ENCODE assay signal across 1 cellular context in genomic region chr1:92544756-92545165, GRCh38.
TF ChIP-seq lines count a peak whose summit lies in the region.

No MANE protein-coding gene starts in this region.

TF ChIP-seq in K562, 482 proteins besides CTCF, POLR2A, EP300 and RAD21 (continues in another document):
- TF ChIP-seq ZNF551 (CRISPR knock-in tag; IDR thresholded peaks at IDR 0.05) (no peak), SMAD4 (CRISPR knock-in tag; conservative IDR thresholded peaks at IDR 0.05) (peak; percentile 98), E4F1 (CRISPR knock-in tag; IDR thresholded peaks at IDR 0.05; ENCODE audit: borderline replicate concordance) (no peak), ZNF23 (CRISPR knock-in tag; IDR thresholded peaks at IDR 0.05) (peak; percentile 67), MXI1 (IDR thresholded peaks at IDR 0.05; ENCODE audit: low read depth, low read length) (peak; percentile 54; the same call in 1 of the 2 replicates), BDP1 (IDR thresholded peaks at IDR 0.05; ENCODE audit: insufficient read depth, insufficient read length) (no peak), PHF21A (IDR thresholded peaks at IDR 0.05; ENCODE audit: borderline replicate concordance, low read depth) (no peak), ETS1 (conservative IDR thresholded peaks at IDR 0.05; ENCODE audit: control insufficient read depth, low read depth, low read length) (no peak), ZNF311 (CRISPR knock-in tag; IDR thresholded peaks at IDR 0.05) (peak; percentile 93; the same call in 1 of the 2 replicates), SUPT5H (IDR thresholded peaks at IDR 0.05) (no peak), ZEB2 (IDR thresholded peaks at IDR 0.05) (peak; percentile 93), YBX1 (IDR thresholded peaks at IDR 0.05) (no peak), MAFK (IDR thresholded peaks at IDR 0.05; ENCODE audit: low read length) (no peak), PTRF (tag; IDR thresholded peaks at IDR 0.05) (no peak), RBBP5 (IDR thresholded peaks at IDR 0.05; ENCODE audit: borderline replicate concordance, insufficient read depth, low read length, poor library complexity, severe bottlenecking) (no peak), TFAP4 (CRISPR knock-in tag; IDR thresholded peaks at IDR 0.05; ENCODE audit: borderline replicate concordance) (peak; percentile 37; the same call in 1 of the 2 replicates), KDM4B (IDR thresholded peaks at IDR 0.05; ENCODE audit: borderline replicate concordance in 2 of 2, low read depth in 1 of 2) (no peak), CHAMP1 (IDR thresholded peaks at IDR 0.05) (peak; percentile 98), ESRRA (IDR thresholded peaks at IDR 0.05; ENCODE audit: borderline replicate concordance, low read depth) (peak; percentile 99; the same call in 1 of the 2 replicates), DDX20 (tag; IDR thresholded peaks at IDR 0.05; ENCODE audit: low read depth) (peak; percentile 62; the same call in 1 of the 2 replicates), LCOR (CRISPR knock-in tag; IDR thresholded peaks at IDR 0.05) (peak; percentile 92), ZNF324 (CRISPR knock-in tag; IDR thresholded peaks at IDR 0.05) (no peak), ZNF76 (CRISPR knock-in tag; IDR thresholded peaks at IDR 0.05; ENCODE audit: borderline replicate concordance) (peak; percentile 90; the same call in 1 of the 2 replicates), ZNF655 (CRISPR knock-in tag; IDR thresholded peaks at IDR 0.05) (no peak), SREBF2 (CRISPR knock-in tag; IDR thresholded peaks at IDR 0.05) (no peak), CREB3 (tag; conservative IDR thresholded peaks at IDR 0.05; ENCODE audit: low read depth) (peak; percentile 90), ARNT (IDR thresholded peaks at IDR 0.05) (peak; percentile 98 to 99), VEZF1 (CRISPR knock-in tag; IDR thresholded peaks at IDR 0.05) (peak; percentile 75), POU5F1 (IDR thresholded peaks at IDR 0.05; ENCODE audit: borderline replicate concordance, low read depth, low read length, partially characterized antibody) (no peak), GATAD2A (IDR thresholded peaks at IDR 0.05) (no peak)
- TF ChIP-seq, protein P1, sequence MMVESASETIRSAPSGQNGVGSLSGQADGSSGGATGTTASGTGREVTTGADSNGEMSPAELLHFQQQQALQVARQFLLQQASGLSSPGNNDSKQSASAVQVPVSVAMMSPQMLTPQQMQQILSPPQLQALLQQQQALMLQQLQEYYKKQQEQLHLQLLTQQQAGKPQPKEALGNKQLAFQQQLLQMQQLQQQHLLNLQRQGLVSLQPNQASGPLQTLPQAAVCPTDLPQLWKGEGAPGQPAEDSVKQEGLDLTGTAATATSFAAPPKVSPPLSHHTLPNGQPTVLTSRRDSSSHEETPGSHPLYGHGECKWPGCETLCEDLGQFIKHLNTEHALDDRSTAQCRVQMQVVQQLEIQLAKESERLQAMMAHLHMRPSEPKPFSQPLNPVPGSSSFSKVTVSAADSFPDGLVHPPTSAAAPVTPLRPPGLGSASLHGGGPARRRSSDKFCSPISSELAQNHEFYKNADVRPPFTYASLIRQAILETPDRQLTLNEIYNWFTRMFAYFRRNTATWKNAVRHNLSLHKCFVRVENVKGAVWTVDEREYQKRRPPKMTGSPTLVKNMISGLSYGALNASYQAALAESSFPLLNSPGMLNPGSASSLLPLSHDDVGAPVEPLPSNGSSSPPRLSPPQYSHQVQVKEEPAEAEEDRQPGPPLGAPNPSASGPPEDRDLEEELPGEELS (CRISPR knock-in tag; IDR thresholded peaks at IDR 0.05; ENCODE audit: borderline replicate concordance): no peak
- TF ChIP-seq, protein P2, sequence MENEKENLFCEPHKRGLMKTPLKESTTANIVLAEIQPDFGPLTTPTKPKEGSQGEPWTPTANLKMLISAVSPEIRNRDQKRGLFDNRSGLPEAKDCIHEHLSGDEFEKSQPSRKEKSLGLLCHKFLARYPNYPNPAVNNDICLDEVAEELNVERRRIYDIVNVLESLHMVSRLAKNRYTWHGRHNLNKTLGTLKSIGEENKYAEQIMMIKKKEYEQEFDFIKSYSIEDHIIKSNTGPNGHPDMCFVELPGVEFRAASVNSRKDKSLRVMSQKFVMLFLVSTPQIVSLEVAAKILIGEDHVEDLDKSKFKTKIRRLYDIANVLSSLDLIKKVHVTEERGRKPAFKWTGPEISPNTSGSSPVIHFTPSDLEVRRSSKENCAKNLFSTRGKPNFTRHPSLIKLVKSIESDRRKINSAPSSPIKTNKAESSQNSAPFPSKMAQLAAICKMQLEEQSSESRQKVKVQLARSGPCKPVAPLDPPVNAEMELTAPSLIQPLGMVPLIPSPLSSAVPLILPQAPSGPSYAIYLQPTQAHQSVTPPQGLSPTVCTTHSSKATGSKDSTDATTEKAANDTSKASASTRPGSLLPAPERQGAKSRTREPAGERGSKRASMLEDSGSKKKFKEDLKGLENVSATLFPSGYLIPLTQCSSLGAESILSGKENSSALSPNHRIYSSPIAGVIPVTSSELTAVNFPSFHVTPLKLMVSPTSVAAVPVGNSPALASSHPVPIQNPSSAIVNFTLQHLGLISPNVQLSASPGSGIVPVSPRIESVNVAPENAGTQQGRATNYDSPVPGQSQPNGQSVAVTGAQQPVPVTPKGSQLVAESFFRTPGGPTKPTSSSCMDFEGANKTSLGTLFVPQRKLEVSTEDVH (IDR thresholded peaks at IDR 0.05; ENCODE audit: low read depth, partially characterized antibody): peak; percentile 59
- TF ChIP-seq, protein P3, sequence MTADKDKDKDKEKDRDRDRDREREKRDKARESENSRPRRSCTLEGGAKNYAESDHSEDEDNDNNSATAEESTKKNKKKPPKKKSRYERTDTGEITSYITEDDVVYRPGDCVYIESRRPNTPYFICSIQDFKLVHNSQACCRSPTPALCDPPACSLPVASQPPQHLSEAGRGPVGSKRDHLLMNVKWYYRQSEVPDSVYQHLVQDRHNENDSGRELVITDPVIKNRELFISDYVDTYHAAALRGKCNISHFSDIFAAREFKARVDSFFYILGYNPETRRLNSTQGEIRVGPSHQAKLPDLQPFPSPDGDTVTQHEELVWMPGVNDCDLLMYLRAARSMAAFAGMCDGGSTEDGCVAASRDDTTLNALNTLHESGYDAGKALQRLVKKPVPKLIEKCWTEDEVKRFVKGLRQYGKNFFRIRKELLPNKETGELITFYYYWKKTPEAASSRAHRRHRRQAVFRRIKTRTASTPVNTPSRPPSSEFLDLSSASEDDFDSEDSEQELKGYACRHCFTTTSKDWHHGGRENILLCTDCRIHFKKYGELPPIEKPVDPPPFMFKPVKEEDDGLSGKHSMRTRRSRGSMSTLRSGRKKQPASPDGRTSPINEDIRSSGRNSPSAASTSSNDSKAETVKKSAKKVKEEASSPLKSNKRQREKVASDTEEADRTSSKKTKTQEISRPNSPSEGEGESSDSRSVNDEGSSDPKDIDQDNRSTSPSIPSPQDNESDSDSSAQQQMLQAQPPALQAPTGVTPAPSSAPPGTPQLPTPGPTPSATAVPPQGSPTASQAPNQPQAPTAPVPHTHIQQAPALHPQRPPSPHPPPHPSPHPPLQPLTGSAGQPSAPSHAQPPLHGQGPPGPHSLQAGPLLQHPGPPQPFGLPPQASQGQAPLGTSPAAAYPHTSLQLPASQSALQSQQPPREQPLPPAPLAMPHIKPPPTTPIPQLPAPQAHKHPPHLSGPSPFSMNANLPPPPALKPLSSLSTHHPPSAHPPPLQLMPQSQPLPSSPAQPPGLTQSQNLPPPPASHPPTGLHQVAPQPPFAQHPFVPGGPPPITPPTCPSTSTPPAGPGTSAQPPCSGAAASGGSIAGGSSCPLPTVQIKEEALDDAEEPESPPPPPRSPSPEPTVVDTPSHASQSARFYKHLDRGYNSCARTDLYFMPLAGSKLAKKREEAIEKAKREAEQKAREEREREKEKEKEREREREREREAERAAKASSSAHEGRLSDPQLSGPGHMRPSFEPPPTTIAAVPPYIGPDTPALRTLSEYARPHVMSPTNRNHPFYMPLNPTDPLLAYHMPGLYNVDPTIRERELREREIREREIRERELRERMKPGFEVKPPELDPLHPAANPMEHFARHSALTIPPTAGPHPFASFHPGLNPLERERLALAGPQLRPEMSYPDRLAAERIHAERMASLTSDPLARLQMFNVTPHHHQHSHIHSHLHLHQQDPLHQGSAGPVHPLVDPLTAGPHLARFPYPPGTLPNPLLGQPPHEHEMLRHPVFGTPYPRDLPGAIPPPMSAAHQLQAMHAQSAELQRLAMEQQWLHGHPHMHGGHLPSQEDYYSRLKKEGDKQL (CRISPR knock-in tag; IDR thresholded peaks at IDR 0.05; ENCODE audit: borderline replicate concordance): peak; percentile 64; the same call in 1 of the 2 replicates
